Comparison of ENCODE assay signal across 26 cellular contexts in the genomic region with DNA sequence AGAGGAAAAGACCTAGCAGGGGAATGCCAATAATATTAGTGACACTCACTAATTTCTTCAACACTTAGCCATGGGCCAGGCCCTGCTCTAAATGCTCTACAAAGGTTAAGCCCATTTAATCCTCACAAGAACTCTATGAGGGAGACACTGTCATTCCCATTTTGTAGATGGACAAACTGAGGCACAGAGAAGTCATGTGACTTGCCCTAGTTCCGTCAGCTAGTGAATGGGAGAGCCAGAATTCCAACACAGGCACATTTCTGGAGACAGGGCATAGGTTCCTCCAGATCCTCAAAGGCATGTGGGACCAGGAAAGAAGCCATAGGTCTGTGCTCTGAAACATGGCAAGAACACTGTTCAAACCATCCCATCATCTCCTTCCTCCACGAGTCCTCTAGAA. TPM values are rescaled to one million over a fixed set of nuclear protein-coding genes. Genes with fewer than 3 reads are reported as not detected.
DNase-seq lines count a peak whose midpoint lies in the region; ATAC-seq and TF ChIP-seq lines count a peak whose summit lies in the region.
"Had no signal": no experiment of that assay in that cellular context is flagged by ENCODE, and none has a peak within 500 bp of the region (broad histone marks: within the 10 kb centered on the region; RNA-seq: fewer than 3 reads in every experiment).

No MANE protein-coding gene starts in this region.

- no peak for ATAC-seq in SK-N-SH treated with all-trans-retinoic acid at 6 μM for 48 hours
- no peak for ATAC-seq in CD4-positive, CD25-positive, alpha-beta regulatory T cell (ENCODE audit: low read depth in 2 of 2)
- ATAC-seq in RWPE2 (ENCODE audit: low read depth): no peak
- no peak for ATAC-seq in naive thymus-derived CD4-positive, alpha-beta T cell
- no peak for ATAC-seq in GM18502 (IDR thresholded peaks at IDR 0.05; ENCODE audit: poor library complexity, unreplicated experiment)
- ATAC-seq: CD8-positive, alpha-beta T cell; sciatic nerve; stimulated activated naive B cell treated with anti-CD40 and anti-IgM and Interleukin-4, amounts not matched to agents 10 μg/mL and 1 μg/mL and 100 μg/mL, for 72 hours had no signal

- H3K9me3 ChIP-seq in SK-N-SH (no peaks in the 10 kb centered on the region), RWPE2 (ENCODE audit: severe bottlenecking) (no peaks in the 10 kb centered on the region)
- no peaks in the 10 kb centered on the region for H3K9me3 ChIP-seq in CD4-positive, CD25-positive, alpha-beta regulatory T cell (ENCODE audit: control insufficient read depth in 2 of 2, low read length in 2 of 2)
- no peaks in the 10 kb centered on the region for H3K9me3 ChIP-seq in naive thymus-derived CD4-positive, alpha-beta T cell (ENCODE audit: control insufficient read depth in 2 of 3, low read length in 3 of 3)
- H3K9me3 ChIP-seq: ascending aorta, esophagus muscularis mucosa, upper lobe of left lung had no signal

- WGBS in SK-N-SH (ENCODE audit: low lambda C conversion rate): 100% methylated on average over 1 of the region's 2 CpGs

- H3K36me3 Mint-ChIP-seq in CD4-positive, CD25-positive, alpha-beta regulatory T cell: no peaks in the 10 kb centered on the region
- no peaks in the 10 kb centered on the region for H3K36me3 Mint-ChIP-seq in naive thymus-derived CD4-positive, alpha-beta T cell
- H3K36me3 Mint-ChIP-seq: activated naive CD8-positive, alpha-beta T cell; CD8-positive, alpha-beta T cell; IgD-negative memory B cell; stimulated activated naive B cell treated with anti-CD40 and anti-IgM and Interleukin-4, amounts not matched to agents 10 μg/mL and 1 μg/mL and 100 μg/mL, for 72 hours had no signal

- TF ChIP-seq CTCF in SK-N-SH (IDR thresholded peaks at IDR 0.05) (no peak), RWPE2 (IDR thresholded peaks at IDR 0.05; ENCODE audit: poor library complexity, severe bottlenecking) (no peak)

- H3K9me3 Mint-ChIP-seq in CD4-positive, CD25-positive, alpha-beta regulatory T cell: no peaks in the 10 kb centered on the region
- H3K9me3 Mint-ChIP-seq in naive thymus-derived CD4-positive, alpha-beta T cell: no peaks in the 10 kb centered on the region
- H3K9me3 Mint-ChIP-seq: CD8-positive, alpha-beta T cell; dendritic cell treated with granulocyte-macrophage colony-stimulating factor and Interleukin-4, amounts not matched to agents 40 ng/mL and 50 ng/mL, for 4 days; endodermal cell; IgD-negative memory B cell; stimulated activated naive B cell treated with anti-CD40 and anti-IgM and Interleukin-4, amounts not matched to agents 10 μg/mL and 1 μg/mL and 100 μg/mL, for 72 hours had no signal

- H3K79me2 ChIP-seq in SK-N-SH (ENCODE audit: insufficient read depth): no peaks in the 10 kb centered on the region

- H3K4me2 ChIP-seq in SK-N-SH: peak overlapping the region; percentile 50; the same call in 1 of the 2 replicates

- no peaks in the 10 kb centered on the region for H3K27me3 Mint-ChIP-seq in CD4-positive, CD25-positive, alpha-beta regulatory T cell
- no peaks in the 10 kb centered on the region for H3K27me3 Mint-ChIP-seq in naive thymus-derived CD4-positive, alpha-beta T cell
- H3K27me3 Mint-ChIP-seq: activated naive CD8-positive, alpha-beta T cell had no signal

- H3K9me2 ChIP-seq in SK-N-SH: no peaks in the 10 kb centered on the region

- peaks cover 12 to 31% of the 10 kb centered on the region in 2 experiments for H3K4me1 ChIP-seq in SK-N-SH (ENCODE audit: control insufficient read depth in 1 of 2, insufficient read depth in 2 of 2, low read depth in 1 of 2, low read length in 1 of 2)
- peaks cover 22% of the 10 kb centered on the region for H3K4me1 ChIP-seq in CD4-positive, CD25-positive, alpha-beta regulatory T cell (ENCODE audit: control insufficient read depth, insufficient read depth, low read length, poor library complexity, severe bottlenecking)
- H3K4me1 ChIP-seq in RWPE2 (ENCODE audit: insufficient read depth, poor library complexity, severe bottlenecking): peaks cover 22% of the 10 kb centered on the region
- H3K4me1 ChIP-seq in naive thymus-derived CD4-positive, alpha-beta T cell (ENCODE audit: control insufficient read depth in 2 of 2, insufficient read depth in 2 of 2, low read length in 2 of 2): peaks cover 12% of the 10 kb centered on the region in 2 donors

- no peak for DNase-seq in SK-N-SH
- no peak for DNase-seq in CD4-positive, CD25-positive, alpha-beta regulatory T cell
- no peak for DNase-seq in RWPE2 (ENCODE audit: low spot score)
- DNase-seq in naive thymus-derived CD4-positive, alpha-beta T cell: no peak
- no peak for DNase-seq in DMS153 treated with DMSO at 0.1 percent for 48 hours (lab: John Stamatoyannopoulos, UW; ENCODE audit: unreplicated experiment)
- no peak for DNase-seq in NCI-H524 treated with DMSO at 0.1 percent for 48 hours (lab: John Stamatoyannopoulos, UW)
- DNase-seq: activated CD4-positive, alpha-beta T cell treated with anti-CD3 and anti-CD28 coated beads for 4 hours; CD8-positive, alpha-beta T cell; central memory CD4-positive, alpha-beta T cell; endodermal cell; NCI-H1105; NCI-H2029; NCI-H2227 treated with DMSO at 0.1 percent for 48 hours; stimulated activated CD4-positive, alpha-beta T cell treated with anti-CD3 and anti-CD28 coated beads, Interleukin-15, amount 100 ng/mL, for 24 hours; stimulated activated naive B cell treated with anti-CD40 and anti-IgM and Interleukin-4, amounts not matched to agents 10 μg/mL and 1 μg/mL and 100 μg/mL, for 72 hours; upper lobe of left lung had no signal

- POLR2A ChIA-PET in SK-N-SH (lab: Yijun Ruan, JAX): no interaction called here
- POLR2A ChIA-PET in naive thymus-derived CD4-positive, alpha-beta T cell (lab: Charles Lee): interaction anchor here (0.8 to 1.0 kb wide), 2 partner anchors 16 to 23 kb away, joined by 3 read pairs; no protein-coding TSS in a partner anchor

- TF ChIP-seq RAD21 in SK-N-SH (IDR thresholded peaks at IDR 0.05; ENCODE audit: low read length): no peak

- intact Hi-C loops in naive thymus-derived CD4-positive, alpha-beta T cell (cut with micrococcal nuclease): no loop called here

- no peaks in the 10 kb centered on the region for H4K20me1 ChIP-seq in SK-N-SH (ENCODE audit: insufficient read depth)

- peak overlapping the region in 2 of 3 donors; percentile 16 to 78 for H3K27ac Mint-ChIP-seq in CD4-positive, CD25-positive, alpha-beta regulatory T cell
- peak overlapping the region in 8 of 9 donors; percentile 64 to 97 (median 78) for H3K27ac Mint-ChIP-seq in naive thymus-derived CD4-positive, alpha-beta T cell
- H3K27ac Mint-ChIP-seq: activated naive CD8-positive, alpha-beta T cell; CD8-positive, alpha-beta T cell; endodermal cell; IgD-negative memory B cell; stimulated activated naive B cell treated with anti-CD40 and anti-IgM and Interleukin-4, amounts not matched to agents 10 μg/mL and 1 μg/mL and 100 μg/mL, for 72 hours had no signal

- no peaks in the 10 kb centered on the region for H3K36me3 ChIP-seq in SK-N-SH (replicated peaks in 1 of 2; ENCODE audit: control insufficient read depth in 1 of 2, insufficient read depth in 2 of 2, low read length in 1 of 2)
- no peaks in the 10 kb centered on the region for H3K36me3 ChIP-seq in CD4-positive, CD25-positive, alpha-beta regulatory T cell (ENCODE audit: control insufficient read depth, insufficient read depth, low read length)
- no peaks in the 10 kb centered on the region for H3K36me3 ChIP-seq in RWPE2 (ENCODE audit: low read depth)
- no peaks in the 10 kb centered on the region for H3K36me3 ChIP-seq in naive thymus-derived CD4-positive, alpha-beta T cell (ENCODE audit: control insufficient read depth in 2 of 3, insufficient read depth in 3 of 3, low read length in 3 of 3)
- H3K36me3 ChIP-seq: ascending aorta, esophagus muscularis mucosa, upper lobe of left lung had no signal

- CTCF ChIA-PET in SK-N-SH (lab: Yijun Ruan, JAX): interaction anchor here (1.0 to 1.9 kb wide), 6 partner anchors 11 to 170 kb away, joined by 3 to 9 read pairs (median 6); no protein-coding TSS in a partner anchor
- CTCF ChIA-PET in naive thymus-derived CD4-positive, alpha-beta T cell (lab: Charles Lee): interaction anchor here (1.7 to 2.0 kb wide), 2 partner anchors 17 to 21 kb away, joined by 4 read pairs; no protein-coding TSS in a partner anchor

- H3F3A ChIP-seq in SK-N-SH (replicated peaks; ENCODE audit: insufficient read depth): peaks cover 26% of the 10 kb centered on the region

- H3K4me1 Mint-ChIP-seq in CD4-positive, CD25-positive, alpha-beta regulatory T cell: peaks cover 0 to 37% (median 21%) of the 10 kb centered on the region in 4 donors
- H3K4me1 Mint-ChIP-seq in naive thymus-derived CD4-positive, alpha-beta T cell: peaks cover 15 to 42% (median 37%) of the 10 kb centered on the region in 7 donors
- H3K4me1 Mint-ChIP-seq: endodermal cell had no signal

- H3K4me3 ChIP-seq in SK-N-SH (ENCODE audit: low read depth in 2 of 2, low read length in 1 of 2): no peak overlapping the region
- H3K4me3 ChIP-seq in CD4-positive, CD25-positive, alpha-beta regulatory T cell (ENCODE audit: low read depth, low read length): no peak overlapping the region
- H3K4me3 ChIP-seq in RWPE2 (ENCODE audit: severe bottlenecking): no peak overlapping the region
- H3K4me3 ChIP-seq in naive thymus-derived CD4-positive, alpha-beta T cell (ENCODE audit: low read length): no peak overlapping the region
- H3K4me3 ChIP-seq: ascending aorta, esophagus muscularis mucosa, lung, upper lobe of left lung had no signal

- H2AFZ ChIP-seq in SK-N-SH (ENCODE audit: low read depth): no peak overlapping the region

- H3K9ac ChIP-seq in SK-N-SH: no peak overlapping the region

- no peaks in the 10 kb centered on the region for H3K27me3 ChIP-seq in SK-N-SH (ENCODE audit: insufficient read depth)
- H3K27me3 ChIP-seq in CD4-positive, CD25-positive, alpha-beta regulatory T cell (ENCODE audit: control insufficient read depth, insufficient read depth, low read length): no peaks in the 10 kb centered on the region
- H3K27me3 ChIP-seq in RWPE2 (ENCODE audit: insufficient read depth, poor library complexity, severe bottlenecking): no peaks in the 10 kb centered on the region
- H3K27me3 ChIP-seq in naive thymus-derived CD4-positive, alpha-beta T cell (ENCODE audit: control insufficient read depth in 2 of 2, insufficient read depth in 2 of 2, low read length in 2 of 2): no peaks in the 10 kb centered on the region
- H3K27me3 ChIP-seq: ascending aorta, esophagus muscularis mucosa, upper lobe of left lung had no signal

- TF ChIP-seq EP300 in SK-N-SH (IDR thresholded peaks at IDR 0.05; ENCODE audit: borderline replicate concordance in 1 of 2, low read depth in 1 of 2, low read length in 1 of 2): no peak

- H3K27ac ChIP-seq in SK-N-SH (ENCODE audit: low read depth in 2 of 2, low read length in 1 of 2) (0 out of 4 replicates have a peak overlapping the region, but pooled peaks of 1 of the 2 experiments have one; percentile 25), RWPE2 (ENCODE audit: poor library complexity, severe bottlenecking) (peak overlapping the region; percentile 66)
- no peak overlapping the region for H3K27ac ChIP-seq in CD4-positive, CD25-positive, alpha-beta regulatory T cell (ENCODE audit: insufficient read depth, low read length, poor library complexity, severe bottlenecking)
- no peak overlapping the region for H3K27ac ChIP-seq in naive thymus-derived CD4-positive, alpha-beta T cell (ENCODE audit: low read depth, low read length)
- H3K27ac ChIP-seq: 22Rv1, esophagus muscularis mucosa, upper lobe of left lung had no signal

- H3K4me3 Mint-ChIP-seq in CD4-positive, CD25-positive, alpha-beta regulatory T cell: no peak overlapping the region
- H3K4me3 Mint-ChIP-seq in naive thymus-derived CD4-positive, alpha-beta T cell: peak overlapping the region in 2 of 10 donors; percentile 20 to 58
- H3K4me3 Mint-ChIP-seq: activated naive CD8-positive, alpha-beta T cell; CD8-positive, alpha-beta T cell; dendritic cell treated with granulocyte-macrophage colony-stimulating factor and Interleukin-4, amounts not matched to agents 40 ng/mL and 50 ng/mL, for 4 days; endodermal cell; IgD-negative memory B cell; stimulated activated naive B cell treated with anti-CD40 and anti-IgM and Interleukin-4, amounts not matched to agents 10 μg/mL and 1 μg/mL and 100 μg/mL, for 72 hours had no signal

RNA-seq across cellular contexts. Expression of a gene that starts 31.5 kb away (rescaled TPM):
- polyA plus RNA-seq in SK-N-SH (2012; rRNA removed): 37.5 and 50.3 TPM in 2 replicates
- polyA plus RNA-seq in SK-N-SH (2012; cell fraction: cytosol; rRNA removed): 36.5 and 50.1 TPM in 2 replicates
- 52.4 and 60.2 TPM in 2 replicates for polyA plus RNA-seq in SK-N-SH (2012; cell fraction: nucleus; rRNA removed)
- total RNA-seq in CD4-positive, CD25-positive, alpha-beta regulatory T cell: 7.3 TPM
- polyA plus RNA-seq in CD4-positive, CD25-positive, alpha-beta regulatory T cell: 10 to 100 TPM in 2 of 4 donors, 1 to 10 TPM in 2; 6.8 to 24.2 (median 10.0) TPM
- total RNA-seq in naive thymus-derived CD4-positive, alpha-beta T cell: 1 to 10 TPM in 3 of 5 experiments, under 1 TPM in 2; 0.49 to 2.2 (median 1.0) TPM
- polyA plus RNA-seq in naive thymus-derived CD4-positive, alpha-beta T cell: 1 to 10 TPM; 1.3 to 2.3 TPM

RNA-seq across cellular contexts. Expression of a gene that starts 34.3 kb away (rescaled TPM):
- polyA plus RNA-seq in SK-N-SH (2012; rRNA removed): 19.1 and 20.4 TPM in 2 replicates
- 8.2 and 13.5 TPM in 2 replicates for polyA plus RNA-seq in SK-N-SH (2012; cell fraction: cytosol; rRNA removed)
- polyA plus RNA-seq in SK-N-SH (2012; cell fraction: nucleus; rRNA removed): 27.9 and 28.2 TPM in 2 replicates
- 5.9 TPM for total RNA-seq in CD4-positive, CD25-positive, alpha-beta regulatory T cell
- 10 to 100 TPM in 2 of 4 donors, 1 to 10 TPM in 2; 8.7 to 11.4 (median 10.2) TPM for polyA plus RNA-seq in CD4-positive, CD25-positive, alpha-beta regulatory T cell
- 10 to 100 TPM in 3 of 5 experiments, 1 to 10 TPM in 2; 7.5 to 14.5 (median 12.3) TPM for total RNA-seq in naive thymus-derived CD4-positive, alpha-beta T cell
- 10 to 100 TPM; 18.7 to 21.3 TPM for polyA plus RNA-seq in naive thymus-derived CD4-positive, alpha-beta T cell

RNA-seq across cellular contexts. Expression of a gene that starts 36.7 kb away (rescaled TPM):
- polyA plus RNA-seq in SK-N-SH (2012; rRNA removed): 14.0 and 18.4 TPM in 2 replicates
- 7.9 and 12.9 TPM in 2 replicates for polyA plus RNA-seq in SK-N-SH (2012; cell fraction: cytosol; rRNA removed)
- 48.3 and 66.5 TPM in 2 replicates for polyA plus RNA-seq in SK-N-SH (2012; cell fraction: nucleus; rRNA removed)
- 57.6 TPM for total RNA-seq in CD4-positive, CD25-positive, alpha-beta regulatory T cell
- polyA plus RNA-seq in CD4-positive, CD25-positive, alpha-beta regulatory T cell: 10 to 100 TPM; 13.7 to 24.0 (median 20.8) TPM
- 100 to 1,000 TPM in 1 of 5 experiments, 10 to 100 TPM in 4; 42.1 to 113 (median 64.8) TPM for total RNA-seq in naive thymus-derived CD4-positive, alpha-beta T cell
- 10 to 100 TPM; 18.1 to 34.3 TPM for polyA plus RNA-seq in naive thymus-derived CD4-positive, alpha-beta T cell
